Comparison of ENCODE assay signal across 8 cellular contexts in genomic region chr3:194134231-194134756, GRCh38. TPM values are rescaled to one million over a fixed set of nuclear protein-coding genes. Genes with fewer than 3 reads are reported as not detected.
DNase-seq lines count a peak whose midpoint lies in the region; ATAC-seq and TF ChIP-seq lines count a peak whose summit lies in the region.

No MANE protein-coding gene starts in this region.

- H3F3A ChIP-seq in smooth muscle cell (ENCODE audit: low read depth): peaks cover 43% of the 10 kb centered on the region

- H3K9me3 ChIP-seq in mammary epithelial cell (replicated peaks; ENCODE audit: insufficient read depth, low read length): no peaks in the 10 kb centered on the region
- no peaks in the 10 kb centered on the region for H3K9me3 ChIP-seq in smooth muscle cell (replicated peaks; ENCODE audit: low read depth)

- H3K4me1 ChIP-seq in mammary epithelial cell (ENCODE audit: insufficient read depth, low read length) (peaks cover 55% of the 10 kb centered on the region), smooth muscle cell (ENCODE audit: low read depth) (peaks cover 60% of the 10 kb centered on the region)

- H3K4me2 ChIP-seq in mammary epithelial cell (ENCODE audit: insufficient read depth, low read depth, low read length) (peak overlapping the region; percentile 91), smooth muscle cell (peak overlapping the region; percentile 91)

- DNase-seq in CD1c-positive myeloid dendritic cell (ENCODE audit: extremely low spot score) (peak; percentile 87), T-helper 2 cell (peak in 4 of 5 experiments; percentile 27 to 59 (median 34)), mammary epithelial cell (no peak), inferior parietal cortex (ENCODE audit: extremely low spot score) (peak; percentile 34), smooth muscle cell (lab: John Stamatoyannopoulos, UW; ENCODE audit: unreplicated experiment) (peak; percentile 93), retina (no peak)

- BruUV-seq in mammary epithelial cell (replicated peaks; lab: Mats Ljungman, UMichigan): no TSS peak

- H3K36me3 ChIP-seq in mammary epithelial cell (ENCODE audit: insufficient read depth, low read length): peaks cover 6% of the 10 kb centered on the region
- no peaks in the 10 kb centered on the region for H3K36me3 ChIP-seq in smooth muscle cell (ENCODE audit: low read depth)

- H3K27me3 ChIP-seq in mammary epithelial cell (ENCODE audit: insufficient read depth, low read length) (no peaks in the 10 kb centered on the region), smooth muscle cell (ENCODE audit: low read depth) (no peaks in the 10 kb centered on the region)

- H4K20me1 ChIP-seq in mammary epithelial cell (ENCODE audit: insufficient read depth, low read length) (no peaks in the 10 kb centered on the region), smooth muscle cell (ENCODE audit: low read depth) (peaks cover 20% of the 10 kb centered on the region)

- H3K9ac ChIP-seq in mammary epithelial cell (ENCODE audit: insufficient read depth, low read length) (peak overlapping the region; percentile 65), smooth muscle cell (ENCODE audit: low read depth) (peak overlapping the region; percentile 76)

- 3% methylated on average over 13 of the region's 71 CpGs for WGBS in mammary epithelial cell (ENCODE audit: low coverage, missing lambda C conversion rate)
- WGBS in smooth muscle cell (ENCODE audit: low lambda C conversion rate): 0% methylated on average over 25 of the region's 71 CpGs

- H3K4me3 ChIP-seq in mammary epithelial cell (replicated peaks in 1 of 3; ENCODE audit: insufficient read depth in 1 of 3, low read depth in 2 of 3, low read length in 3 of 3): peak overlapping the region; percentile 32 to 44 (median 42)
- H3K4me3 ChIP-seq in smooth muscle cell: peak overlapping the region; percentile 83

- peak overlapping the region; percentile 70 for H3K27ac ChIP-seq in mammary epithelial cell (ENCODE audit: insufficient read depth, low read depth, low read length)
- H3K27ac ChIP-seq in smooth muscle cell (ENCODE audit: low read depth): peak overlapping the region; percentile 90

- CTCF ChIA-PET in mammary epithelial cell (lab: Charles Lee; ENCODE audit: low non-redundant PET): interaction anchor here (0.6 kb wide), 2 partner anchors 157 to 181 kb away, joined by 3 to 8 read pairs; no protein-coding TSS in a partner anchor

- in situ Hi-C loops in mammary epithelial cell (cut with MboI; ENCODE audit: low sequenced_read_pairs in 2 of 2): loop anchor here (10.0 kb wide), 1 partner anchor 349 kb away; no protein-coding TSS in a partner anchor

- dilution Hi-C loops in mammary epithelial cell (cut with HindIII; ENCODE audit: low sequenced_read_pairs): no loop called here

- TF ChIP-seq CTCF in mammary epithelial cell (conservative IDR thresholded peaks at IDR 0.05 in 1 of 2, IDR thresholded peaks at IDR 0.05 in 1 of 2; ENCODE audit: extremely low read depth in 1 of 2, insufficient read depth in 1 of 2, low read depth in 1 of 2, low read length in 2 of 2): no peak
- TF ChIP-seq CTCF in smooth muscle cell (IDR thresholded peaks at IDR 0.05; ENCODE audit: borderline replicate concordance, insufficient read depth, poor library complexity, severe bottlenecking): no peak

- H3K79me2 ChIP-seq in mammary epithelial cell (ENCODE audit: insufficient read depth, low read length) (peaks cover 20% of the 10 kb centered on the region), smooth muscle cell (ENCODE audit: low read depth) (peaks cover 12% of the 10 kb centered on the region)

- H2AFZ ChIP-seq in mammary epithelial cell (ENCODE audit: low read depth, low read length) (peak overlapping the region; percentile 49), smooth muscle cell (ENCODE audit: low read depth) (no peak overlapping the region)

- intact Hi-C loops in mammary epithelial cell (cut with micrococcal nuclease): loop anchor here (2.0 kb wide), 1 partner anchor 181 kb away; no protein-coding TSS in a partner anchor

- ATAC-seq in GM19467 (IDR thresholded peaks at IDR 0.05; ENCODE audit: unreplicated experiment) (peak; percentile 25), HG03565 (IDR thresholded peaks at IDR 0.05; ENCODE audit: unreplicated experiment) (peak; percentile 6)

RNA-seq across cellular contexts. Expression of gene HES1, which starts 1.7 kb away (rescaled TPM):
- total RNA-seq in mammary epithelial cell: 10 to 100 TPM; 33.0 to 74.4 TPM
- 22.7 TPM for polyA plus RNA-seq in mammary epithelial cell
- 12.6 TPM for polyA minus RNA-seq in mammary epithelial cell
- total RNA-seq in smooth muscle cell: 69.5 and 96.8 TPM in 2 replicates
- 52.0 and 59.9 TPM in 2 replicates for polyA plus RNA-seq in smooth muscle cell

Comparison
In these comparisons a context has a peak if more than half of its experiments do, and no peak if none do; other contexts are left out.
1. DNase-seq: peak in CD1c-positive myeloid dendritic cell (single experiment), T-helper 2 cell (4 of 5), inferior parietal cortex (single experiment) and smooth muscle cell (single experiment); none in mammary epithelial cell (single experiment) and retina (single experiment).